In genomic region chr5:92741906-92742305, GRCh38 we compare ENCODE assay signal across 18 cellular contexts.
DNase-seq lines count a peak whose midpoint lies in the region; TF ChIP-seq lines count a peak whose summit lies in the region.
"Had no signal": no experiment of that assay in that cellular context is flagged by ENCODE, and none has a peak within 500 bp of the region (broad histone marks: within the 10 kb centered on the region; RNA-seq: fewer than 3 reads in every experiment).

No MANE protein-coding gene starts in this region.

- no peak overlapping the region for H4K5ac ChIP-seq in mesendoderm (ENCODE audit: low read length)

- DNase-seq in PC-9 = peak in 1 of 2 experiments; percentile 3
- peak; percentile 57 for DNase-seq in epithelial cell of esophagus (ENCODE audit: low read depth)
- DNase-seq in mesendoderm = peak; percentile 4
- DNase-seq in T1000 (lab: John Stamatoyannopoulos, UW) = no peak
- DNase-seq in iPS-NIHi11 (ENCODE audit: low spot score) = no peak
- DNase-seq in SKM-1 (lab: John Stamatoyannopoulos, UW; ENCODE audit: unreplicated experiment) = no peak
- DNase-seq: ACHN; BE2C; C1 segment of cervical spinal cord; CD4-positive, CD25-positive, alpha-beta regulatory T cell; CD8-positive, alpha-beta memory T cell; COR-L47; DMS 273 treated with DMSO at 0.1 percent for 48 hours; DMS53; DND-41; EL; H9 had no signal

- H3K18ac ChIP-seq in mesendoderm (ENCODE audit: low read length) = no peak overlapping the region

- POLR2A ChIA-PET in PC-9 (lab: Charles Lee; ENCODE audit: unreplicated experiment) = no interaction called here

- H3K4me3 ChIP-seq in PC-9 (no peak overlapping the region), epithelial cell of esophagus (ENCODE audit: low read length) (no peak overlapping the region), mesendoderm (ENCODE audit: low read length) (no peak overlapping the region)
- H3K4me3 ChIP-seq: GM12878 had no signal

- no TSS peak for BruUV-seq in PC-9 (replicated peaks; lab: Mats Ljungman, UMichigan)

- no peak overlapping the region for H3K9ac ChIP-seq in mesendoderm (ENCODE audit: low read length)

- H4K20me1 ChIP-seq in PC-9 (ENCODE audit: insufficient read depth) = no peaks in the 10 kb centered on the region

- H2AFZ ChIP-seq in PC-9 = peak overlapping the region; percentile 73

- no peaks in the 10 kb centered on the region for H3K9me3 ChIP-seq in PC-9 (ENCODE audit: insufficient read depth, low read depth)
- H3K9me3 ChIP-seq: BE2C had no signal

- no peak overlapping the region for H3K27ac ChIP-seq in PC-9
- H3K27ac ChIP-seq in mesendoderm (ENCODE audit: low read depth, low read length) = no peak overlapping the region

- no peak overlapping the region for H3K4me2 ChIP-seq in PC-9
- H3K4me2 ChIP-seq in mesendoderm (ENCODE audit: low read length) = no peak overlapping the region

- no peak overlapping the region for H2BK5ac ChIP-seq in mesendoderm (ENCODE audit: low read length)

- intact Hi-C loops in PC-9 (cut with micrococcal nuclease; ENCODE audit: unreplicated experiment) = no loop called here

- H3K36me3 ChIP-seq in PC-9 (ENCODE audit: low read depth) = no peaks in the 10 kb centered on the region
- no peaks in the 10 kb centered on the region for H3K36me3 ChIP-seq in mesendoderm (ENCODE audit: control insufficient read depth, insufficient read depth, low read length)
- H3K36me3 ChIP-seq: BE2C had no signal

- H3K79me2 ChIP-seq in PC-9 (ENCODE audit: low read depth) = no peaks in the 10 kb centered on the region
- H3K79me2 ChIP-seq in mesendoderm (ENCODE audit: control insufficient read depth, insufficient read depth, low read length) = no peaks in the 10 kb centered on the region

- H2AK5ac ChIP-seq in mesendoderm (ENCODE audit: low read length) = no peak overlapping the region

- no peak overlapping the region for H2BK15ac ChIP-seq in mesendoderm (replicated peaks; ENCODE audit: low read depth)

- H3F3A ChIP-seq in PC-9 (ENCODE audit: insufficient read depth, low read depth) = no peaks in the 10 kb centered on the region

- no peak overlapping the region for H3K23ac ChIP-seq in mesendoderm (ENCODE audit: low read length)

- WGBS in mesendoderm (ENCODE audit: extremely low coverage, insufficient coverage, low lambda C conversion rate) = no CpG with 5 or more reads among the region's 2 CpGs

- no peak overlapping the region for H3K4ac ChIP-seq in mesendoderm (ENCODE audit: low read depth, low read length)

- H3K4me1 ChIP-seq in PC-9 (replicated peaks; ENCODE audit: insufficient read depth) = no peaks in the 10 kb centered on the region
- H3K4me1 ChIP-seq in mesendoderm (ENCODE audit: control insufficient read depth, low read depth, low read length) = no peaks in the 10 kb centered on the region
- H3K4me1 ChIP-seq: BE2C had no signal

- CTCF ChIA-PET in PC-9 (lab: Charles Lee) = no interaction called here

- H2BK120ac ChIP-seq in mesendoderm (ENCODE audit: low read depth, low read length) = no peak overlapping the region

- no peaks in the 10 kb centered on the region for H3K9me2 ChIP-seq in PC-9 (ENCODE audit: insufficient read depth)

- no peak overlapping the region for H4K8ac ChIP-seq in mesendoderm (ENCODE audit: low read depth, low read length)

- no peak overlapping the region for H3K56ac ChIP-seq in mesendoderm (ENCODE audit: low read length)

- H3K27me3 ChIP-seq in PC-9 (ENCODE audit: insufficient read depth, low read depth) (no peaks in the 10 kb centered on the region), mesendoderm (ENCODE audit: insufficient read depth, low read length, poor library complexity) (no peaks in the 10 kb centered on the region)
- H3K27me3 ChIP-seq: BE2C had no signal

- no peaks in the 10 kb centered on the region for H3K79me1 ChIP-seq in mesendoderm (ENCODE audit: low read length)

- TF ChIP-seq CTCF in PC-9 (conservative IDR thresholded peaks at IDR 0.05) (no peak), epithelial cell of esophagus (IDR thresholded peaks at IDR 0.05; ENCODE audit: insufficient read depth, low read depth, low read length, missing control alignments) (no peak)

Comparison
In these comparisons a context has a peak if more than half of its experiments do, and no peak if none do; other contexts are left out.
1. DNase-seq: peak in epithelial cell of esophagus (single experiment) and mesendoderm (single experiment); none in T1000 (single experiment), iPS-NIHi11 (single experiment) and SKM-1 (single experiment).